In the genomic region with DNA sequence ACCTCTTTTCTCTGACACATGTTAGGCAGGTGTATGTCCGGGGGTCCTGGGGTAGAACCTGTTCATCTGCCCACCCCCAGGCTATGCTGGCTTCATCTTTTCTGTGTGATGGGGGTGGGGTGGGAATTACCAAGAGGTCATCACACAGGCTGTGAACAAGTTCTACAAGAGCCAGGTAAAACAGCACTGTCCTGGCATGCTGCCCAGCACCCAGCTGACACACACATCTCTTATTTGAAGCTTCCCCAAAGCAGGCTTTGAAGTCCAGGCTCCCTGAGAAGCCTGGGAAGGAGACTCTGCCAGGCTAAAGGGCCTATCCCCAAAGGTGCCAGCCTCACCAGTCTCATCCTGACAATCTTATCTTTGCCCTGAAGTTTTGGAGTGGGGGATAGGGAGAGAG, we compare ENCODE assay signal across 21 cellular contexts.
"Had no signal": no experiment of that assay in that cellular context is flagged by ENCODE, and none has a peak within 500 bp of the region (broad histone marks: within the 10 kb centered on the region; RNA-seq: fewer than 3 reads in every experiment).

No MANE protein-coding gene starts in this region.

- H3K27me3 ChIP-seq: brain microvascular endothelial cell, colonic mucosa, right lobe of liver, tibial nerve, vagina had no signal

- H3K27ac ChIP-seq: brain microvascular endothelial cell, colonic mucosa, parathyroid adenoma, right lobe of liver, spleen, tibial nerve, vagina had no signal

- ATAC-seq: activated CD8-positive, alpha-beta T cell treated with anti-CD3 and anti-CD28 coated beads, Interleukin-2, amount 10 ng/mL, durations not matched to agents 7 days and 5 days; activated T-cell treated with anti-CD3 and anti-CD28 coated beads, Interleukin-2, amount 50 U/mL, for 4 hours; left lobe of liver; right lobe of liver had no signal

- H2AFZ ChIP-seq: parathyroid adenoma had no signal

- DNase-seq: activated CD4-positive, alpha-beta T cell treated with anti-CD3 and anti-CD28 coated beads, Interleukin-2, amount 10 ng/mL, durations not matched to agents 7 days and 5 days; activated CD8-positive, alpha-beta T cell treated with anti-CD3 and anti-CD28 coated beads, Interleukin-2, amount 10 ng/mL, durations not matched to agents 7 days and 5 days; activated naive CD4-positive, alpha-beta T cell treated with anti-CD3 and anti-CD28 coated beads for 36 hours; activated T-cell treated with anti-CD3 and anti-CD28 coated beads, Interleukin-2, amount 50 U/mL, for 4 hours; brain microvascular endothelial cell; colonic mucosa; endodermal cell; erythroblast; foreskin melanocyte; glutamatergic neuron; hypothalamus; islet precursor cell; right lobe of liver; spleen; stimulated activated CD4-positive, alpha-beta T cell treated with anti-CD3 and anti-CD28 coated beads, Interleukin-4, amount 100 ng/mL, for 4 hours; stimulated activated naive CD4-positive, alpha-beta T cell; substantia nigra had no signal

- H3K36me3 ChIP-seq: brain microvascular endothelial cell, colonic mucosa, right lobe of liver, spleen, tibial nerve, vagina had no signal

- H3K79me2 ChIP-seq: parathyroid adenoma had no signal

- H3K9me3 ChIP-seq: colonic mucosa, right lobe of liver, spleen, tibial nerve, vagina had no signal

- H3K4me3 ChIP-seq: colonic mucosa, right lobe of liver, spleen, tibial nerve, vagina had no signal

- H3K9ac ChIP-seq: parathyroid adenoma had no signal

- H3K4me1 ChIP-seq: colonic mucosa, parathyroid adenoma, right lobe of liver, spleen, tibial nerve, vagina had no signal
